In genomic region chr14:65211341-65211987, GRCh38 we compare ENCODE assay signal across 10 cellular contexts.
DNase-seq lines count a peak whose midpoint lies in the region; ATAC-seq, FAIRE-seq and TF ChIP-seq lines count a peak whose summit lies in the region.
"Had no signal": no experiment of that assay in that cellular context is flagged by ENCODE, and none has a peak within 500 bp of the region (broad histone marks: within the 10 kb centered on the region; RNA-seq: fewer than 3 reads in every experiment).

No MANE protein-coding gene starts in this region.

- in situ Hi-C loops in GM13977 (cut with MboI; ENCODE audit: low pct_unique_long_range_greater_than_20kb, low sequenced_read_pairs, unreplicated experiment): no loop called here

- H3K27me3 Mint-ChIP-seq in activated CD4-positive, alpha-beta T cell treated with anti-CD3 and anti-CD28 coated beads, Interleukin-2, amount 10 ng/mL, durations not matched to agents 24 days and 14 days: no peaks in the 10 kb centered on the region
- no peaks in the 10 kb centered on the region for H3K27me3 Mint-ChIP-seq in stimulated activated memory B cell treated with anti-CD40 and anti-IgM and Interleukin-4, amounts not matched to agents 10 μg/mL and 1 μg/mL and 100 μg/mL, for 72 hours

- intact Hi-C loops in activated CD4-positive, alpha-beta T cell treated with anti-CD3 and anti-CD28 coated beads, Interleukin-2, amount 10 ng/mL, durations not matched to agents 24 days and 14 days (cut with micrococcal nuclease): loop anchor here (1.0 to 5.0 kb wide), 2 partner anchors 76 to 736 kb away; no protein-coding TSS in a partner anchor

- ATAC-seq in stimulated activated memory B cell treated with anti-CD40 and anti-IgM and Interleukin-4, amounts not matched to agents 10 μg/mL and 1 μg/mL and 100 μg/mL, for 72 hours: no peak
- no peak for ATAC-seq in HG03469 (IDR thresholded peaks at IDR 0.05; ENCODE audit: unreplicated experiment)

- peak overlapping the region; percentile 42 for H3K4me3 Mint-ChIP-seq in activated CD4-positive, alpha-beta T cell treated with anti-CD3 and anti-CD28 coated beads, Interleukin-2, amount 10 ng/mL, durations not matched to agents 24 days and 14 days
- H3K4me3 Mint-ChIP-seq in stimulated activated memory B cell treated with anti-CD40 and anti-IgM and Interleukin-4, amounts not matched to agents 10 μg/mL and 1 μg/mL and 100 μg/mL, for 72 hours: no peak overlapping the region

- H3K9me3 Mint-ChIP-seq in activated CD4-positive, alpha-beta T cell treated with anti-CD3 and anti-CD28 coated beads, Interleukin-2, amount 10 ng/mL, durations not matched to agents 24 days and 14 days: no peaks in the 10 kb centered on the region
- H3K9me3 Mint-ChIP-seq in stimulated activated memory B cell treated with anti-CD40 and anti-IgM and Interleukin-4, amounts not matched to agents 10 μg/mL and 1 μg/mL and 100 μg/mL, for 72 hours: no peaks in the 10 kb centered on the region

- FAIRE-seq in RCC 7860 (lab: Jason Lieb, UNC): peak; percentile 59

- H3K36me3 Mint-ChIP-seq in activated CD4-positive, alpha-beta T cell treated with anti-CD3 and anti-CD28 coated beads, Interleukin-2, amount 10 ng/mL, durations not matched to agents 24 days and 14 days (ENCODE audit: low read depth): no peaks in the 10 kb centered on the region
- no peaks in the 10 kb centered on the region for H3K36me3 Mint-ChIP-seq in stimulated activated memory B cell treated with anti-CD40 and anti-IgM and Interleukin-4, amounts not matched to agents 10 μg/mL and 1 μg/mL and 100 μg/mL, for 72 hours

- peaks cover 49% of the 10 kb centered on the region for H3K4me1 Mint-ChIP-seq in activated CD4-positive, alpha-beta T cell treated with anti-CD3 and anti-CD28 coated beads, Interleukin-2, amount 10 ng/mL, durations not matched to agents 24 days and 14 days
- H3K4me1 Mint-ChIP-seq in stimulated activated memory B cell treated with anti-CD40 and anti-IgM and Interleukin-4, amounts not matched to agents 10 μg/mL and 1 μg/mL and 100 μg/mL, for 72 hours: peaks cover 70% of the 10 kb centered on the region

- no peak for TF ChIP-seq CTCF in GM13977 (IDR thresholded peaks at IDR 0.05; ENCODE audit: extremely low read depth, insufficient read depth, missing control alignments)

- DNase-seq in activated CD4-positive, alpha-beta T cell treated with anti-CD3 and anti-CD28 coated beads, Interleukin-2, amount 10 ng/mL, durations not matched to agents 24 days and 14 days: no peak
- DNase-seq in activated CD4-positive, alpha-beta T cell treated with anti-CD3 and anti-CD28 coated beads, Interleukin-2, amount 50 U/mL, for 48 hours: no peak
- DNase-seq in RCC 7860 (ENCODE audit: low spot score) (no peak), dedifferentiated amniotic fluid mesenchymal stem cell (ENCODE audit: extremely low spot score) (peak; percentile 85), NCI-H1105 treated with DMSO at 0.1 percent for 48 hours (lab: John Stamatoyannopoulos, UW) (no peak), GM13977 (ENCODE audit: low spot score) (no peak)
- DNase-seq: activated CD4-positive, alpha-beta T cell treated with anti-CD3 and anti-CD28 coated beads for 1 hour; BE2C had no signal

- H3K27ac Mint-ChIP-seq in activated CD4-positive, alpha-beta T cell treated with anti-CD3 and anti-CD28 coated beads, Interleukin-2, amount 10 ng/mL, durations not matched to agents 24 days and 14 days: peak overlapping the region; percentile 73
- H3K27ac Mint-ChIP-seq in stimulated activated memory B cell treated with anti-CD40 and anti-IgM and Interleukin-4, amounts not matched to agents 10 μg/mL and 1 μg/mL and 100 μg/mL, for 72 hours: peak overlapping the region; percentile 44
